ENCODE assay signal across 1 cellular context in genomic region chr15:74535388-74536084, GRCh38.
TF ChIP-seq lines count a peak whose summit lies in the region.

No MANE protein-coding gene starts in this region.

TF ChIP-seq in GM12878, 131 proteins besides CTCF, POLR2A, EP300 and RAD21 (continued from another document):
- TF ChIP-seq HSF1 (IDR thresholded peaks at IDR 0.05; ENCODE audit: low read depth, low read length) = no peak
- no peak for TF ChIP-seq ZBTB40 (IDR thresholded peaks at IDR 0.05; ENCODE audit: borderline replicate concordance)
- no peak for TF ChIP-seq SMAD5 (IDR thresholded peaks at IDR 0.05; ENCODE audit: low read depth)
- no peak for TF ChIP-seq PAX8 (IDR thresholded peaks at IDR 0.05)
- no peak for TF ChIP-seq RB1 (IDR thresholded peaks at IDR 0.05; ENCODE audit: borderline replicate concordance)
- no peak for TF ChIP-seq JUNB (IDR thresholded peaks at IDR 0.05)
- no peak for TF ChIP-seq ZBTB11 (CRISPR knock-in tag; IDR thresholded peaks at IDR 0.05)
- no peak for TF ChIP-seq MTA2 (IDR thresholded peaks at IDR 0.05; ENCODE audit: low read depth)
- no peak for TF ChIP-seq SREBF2 (IDR thresholded peaks at IDR 0.05; ENCODE audit: low read length)
